ENCODE assay signal across 11 cellular contexts in genomic region chr1:200880212-200880611, GRCh38. TPM values are rescaled to one million over a fixed set of nuclear protein-coding genes. Genes with fewer than 3 reads are reported as not detected.
DNase-seq lines count a peak whose midpoint lies in the region; ATAC-seq and TF ChIP-seq lines count a peak whose summit lies in the region.
"Had no signal": no experiment of that assay in that cellular context is flagged by ENCODE, and none has a peak within 500 bp of the region (broad histone marks: within the 10 kb centered on the region; RNA-seq: fewer than 3 reads in every experiment).

No MANE protein-coding gene starts in this region.

- no peak for TF ChIP-seq CTCF in natural killer cell (IDR thresholded peaks at IDR 0.05)

- H3K4me1 Mint-ChIP-seq in activated CD4-positive, alpha-beta T cell treated with anti-CD3 and anti-CD28 coated beads, Interleukin-2, amount 10 ng/mL, durations not matched to agents 7 days and 5 days = peaks cover 16% of the 10 kb centered on the region
- H3K4me1 Mint-ChIP-seq in natural killer cell = peaks cover 35 to 38% of the 10 kb centered on the region in 2 donors

- H3K4me3 Mint-ChIP-seq in activated CD4-positive, alpha-beta T cell treated with anti-CD3 and anti-CD28 coated beads, Interleukin-2, amount 10 ng/mL, durations not matched to agents 7 days and 5 days = no peak overlapping the region
- H3K4me3 Mint-ChIP-seq in natural killer cell = no peak overlapping the region

- peak; percentile 37 to 54 for DNase-seq in activated CD4-positive, alpha-beta T cell treated with anti-CD3 and anti-CD28 coated beads, Interleukin-2, amount 50 U/mL, for 48 hours
- no peak for DNase-seq in activated CD4-positive, alpha-beta T cell treated with anti-CD3 and anti-CD28 coated beads, Interleukin-2, amount 10 ng/mL, durations not matched to agents 7 days and 5 days
- DNase-seq in natural killer cell = no peak
- no peak for DNase-seq in HUDEP-2 (lab: John Stamatoyannopoulos, UW; ENCODE audit: unreplicated experiment in 76 of 76)
- DNase-seq: dermis blood vessel endothelial cell, IMR-90 had no signal

- intact Hi-C loops in natural killer cell (cut with micrococcal nuclease) = loop anchor here (10.0 kb wide), 1 partner anchor 725 kb away; no protein-coding TSS in a partner anchor

- H3K27me3 Mint-ChIP-seq in activated CD4-positive, alpha-beta T cell treated with anti-CD3 and anti-CD28 coated beads, Interleukin-2, amount 10 ng/mL, durations not matched to agents 7 days and 5 days = peaks cover 52% of the 10 kb centered on the region
- peaks cover 0 to 9% of the 10 kb centered on the region in 2 donors for H3K27me3 Mint-ChIP-seq in natural killer cell (ENCODE audit: low read depth in 2 of 2)

- no peaks in the 10 kb centered on the region for H3K9me3 Mint-ChIP-seq in activated CD4-positive, alpha-beta T cell treated with anti-CD3 and anti-CD28 coated beads, Interleukin-2, amount 10 ng/mL, durations not matched to agents 7 days and 5 days
- no peaks in the 10 kb centered on the region for H3K9me3 Mint-ChIP-seq in natural killer cell

- H3K27ac ChIP-seq in KOPT-K1 (ENCODE audit: low read depth, low read length, poor library complexity, severe bottlenecking) = peak overlapping the region; percentile 18
- H3K27ac ChIP-seq: parathyroid adenoma had no signal

- CTCF ChIA-PET in activated CD4-positive, alpha-beta T cell treated with anti-CD3 and anti-CD28 coated beads, Interleukin-2, amount 10 ng/mL, durations not matched to agents 7 days and 5 days (lab: Charles Lee) = interaction anchor here (0.7 to 0.8 kb wide), 2 partner anchors 158 to 258 kb away, joined by 3 to 4 read pairs; no protein-coding TSS in a partner anchor

- POLR2A ChIA-PET in activated CD4-positive, alpha-beta T cell treated with anti-CD3 and anti-CD28 coated beads, Interleukin-2, amount 10 ng/mL, durations not matched to agents 7 days and 5 days (lab: Charles Lee) = no interaction called here

- H3K9me3 ChIP-seq in KOPT-K1 (ENCODE audit: insufficient read depth, low read length, poor library complexity, severe bottlenecking) = no peaks in the 10 kb centered on the region

- H3K27ac Mint-ChIP-seq in activated CD4-positive, alpha-beta T cell treated with anti-CD3 and anti-CD28 coated beads, Interleukin-2, amount 10 ng/mL, durations not matched to agents 7 days and 5 days = no peak overlapping the region
- H3K27ac Mint-ChIP-seq in natural killer cell = peak overlapping the region in 1 of 2 donors; percentile 18

- no peaks in the 10 kb centered on the region for H3K36me3 Mint-ChIP-seq in activated CD4-positive, alpha-beta T cell treated with anti-CD3 and anti-CD28 coated beads, Interleukin-2, amount 10 ng/mL, durations not matched to agents 7 days and 5 days (ENCODE audit: low read depth)
- H3K36me3 Mint-ChIP-seq in natural killer cell = no peaks in the 10 kb centered on the region

- ATAC-seq in GM21528 (IDR thresholded peaks at IDR 0.05; ENCODE audit: low FRiP score, unreplicated experiment) (peak; percentile 79), natural killer cell (peak; percentile 11 to 61 (median 44)), esophagus mucosa (no peak), HG03457 (IDR thresholded peaks at IDR 0.05; ENCODE audit: unreplicated experiment) (no peak)

- no peaks in the 10 kb centered on the region for H3K36me3 ChIP-seq in KOPT-K1 (ENCODE audit: insufficient read depth, low read length)

RNA-seq across cellular contexts. Expression of gene GPR25, which starts 7.4 kb away (rescaled TPM):
- not detected for total RNA-seq in activated CD4-positive, alpha-beta T cell treated with anti-CD3 and anti-CD28 coated beads, Interleukin-2, amount 10 ng/mL, durations not matched to agents 7 days and 5 days
- total RNA-seq in natural killer cell (1 to 10 TPM; 2.1 to 9.4 (median 2.7) TPM), esophagus mucosa (0.32 TPM)
- total RNA-seq: dermis blood vessel endothelial cell, IMR-90 had no signal

RNA-seq across cellular contexts. Expression of gene INAVA, which starts 14.5 kb away (rescaled TPM):
- not detected for total RNA-seq in activated CD4-positive, alpha-beta T cell treated with anti-CD3 and anti-CD28 coated beads, Interleukin-2, amount 10 ng/mL, durations not matched to agents 7 days and 5 days
- total RNA-seq in natural killer cell (under 1 TPM in 2 of 3 donors, not detected in 1; 0.13 to 0.18 TPM), esophagus mucosa (54.8 TPM)

Comparison
In these comparisons a context has a peak if more than half of its experiments do, and no peak if none do; other contexts are left out.
1. DNase-seq: peak in activated CD4-positive, alpha-beta T cell treated with anti-CD3 and anti-CD28 coated beads, Interleukin-2, amount 50 U/mL, for 48 hours (2 of 2); none in activated CD4-positive, alpha-beta T cell treated with anti-CD3 and anti-CD28 coated beads, Interleukin-2, amount 10 ng/mL, durations not matched to agents 7 days and 5 days (single experiment), natural killer cell (single experiment) and HUDEP-2 (0 of 76).
2. ATAC-seq: peak in GM21528 (single experiment) and natural killer cell (3 of 3); none in esophagus mucosa (single experiment) and HG03457 (single experiment).
3. RNA of gene INAVA, which starts 14.5 kb away (total RNA-seq): 54.8 TPM in esophagus mucosa (single experiment); 0.13 to 0.18 TPM in natural killer cell and not detected in activated CD4-positive, alpha-beta T cell treated with anti-CD3 and anti-CD28 coated beads, Interleukin-2, amount 10 ng/mL, durations not matched to agents 7 days and 5 days; every median in the first group is over 10 times any median in the second.